8 cellular contexts compared by ENCODE assay signal in the genomic region with DNA sequence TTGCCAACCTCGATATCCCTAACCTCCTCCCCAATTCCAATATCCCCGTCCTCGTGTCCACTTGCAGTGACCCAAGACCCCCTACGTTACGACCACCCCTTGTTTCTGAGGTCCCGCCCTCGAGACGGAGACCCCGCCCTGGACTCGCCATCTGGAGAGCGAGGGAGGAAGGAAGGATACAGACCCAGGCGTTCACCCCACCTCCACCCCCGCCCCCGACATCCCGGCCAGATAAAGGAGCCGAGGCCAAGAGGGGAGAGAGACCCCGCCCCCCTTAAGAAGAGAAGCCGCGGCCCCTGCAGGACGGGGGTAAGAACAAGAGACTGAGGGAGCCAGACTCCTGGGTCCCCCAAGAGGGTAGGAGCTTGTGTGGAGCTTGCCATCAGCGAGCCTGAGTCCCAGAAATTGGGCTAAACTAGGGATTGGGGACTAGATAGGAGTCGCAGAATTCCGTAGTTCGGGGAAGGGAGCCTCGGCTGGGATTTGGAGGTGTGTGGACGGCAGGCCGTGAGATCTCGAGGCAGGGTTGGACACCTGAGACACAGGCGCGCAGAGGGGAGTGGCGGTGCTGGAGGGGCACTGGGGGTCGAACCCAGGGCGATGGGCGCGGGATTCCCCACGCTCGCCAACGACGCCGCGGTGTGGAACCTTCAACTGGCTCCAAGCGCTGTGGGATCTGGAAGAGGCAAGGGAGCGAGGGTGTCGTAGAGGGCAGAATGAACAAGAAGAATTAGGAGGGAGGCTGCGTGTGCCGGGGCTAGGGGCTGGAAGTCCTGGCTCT. TPM values are rescaled to one million over a fixed set of nuclear protein-coding genes. Genes with fewer than 3 reads are reported as not detected.
DNase-seq lines count a peak whose midpoint lies in the region; ATAC-seq, FAIRE-seq and TF ChIP-seq lines count a peak whose summit lies in the region.

A gene with protein sequence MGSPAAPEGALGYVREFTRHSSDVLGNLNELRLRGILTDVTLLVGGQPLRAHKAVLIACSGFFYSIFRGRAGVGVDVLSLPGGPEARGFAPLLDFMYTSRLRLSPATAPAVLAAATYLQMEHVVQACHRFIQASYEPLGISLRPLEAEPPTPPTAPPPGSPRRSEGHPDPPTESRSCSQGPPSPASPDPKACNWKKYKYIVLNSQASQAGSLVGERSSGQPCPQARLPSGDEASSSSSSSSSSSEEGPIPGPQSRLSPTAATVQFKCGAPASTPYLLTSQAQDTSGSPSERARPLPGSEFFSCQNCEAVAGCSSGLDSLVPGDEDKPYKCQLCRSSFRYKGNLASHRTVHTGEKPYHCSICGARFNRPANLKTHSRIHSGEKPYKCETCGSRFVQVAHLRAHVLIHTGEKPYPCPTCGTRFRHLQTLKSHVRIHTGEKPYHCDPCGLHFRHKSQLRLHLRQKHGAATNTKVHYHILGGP (plus strand): TSS at position 260 of the 781 bp plus-strand sequence. CDS start 622 bp downstream, outside the sequence.

- no peaks in the 10 kb centered on the region for H3K9me3 Mint-ChIP-seq in effector memory CD8-positive, alpha-beta T cell

- TF ChIP-seq CTCF in A673 (conservative IDR thresholded peaks at IDR 0.05; ENCODE audit: low read depth, low read length): no peak

- ATAC-seq in effector memory CD8-positive, alpha-beta T cell (replicated peaks): no peak
- no peak for ATAC-seq in HG03457 (IDR thresholded peaks at IDR 0.05; ENCODE audit: unreplicated experiment)

- H3K27ac ChIP-seq in A673 (ENCODE audit: low read depth, low read length, poor library complexity, severe bottlenecking) (peak within 1 kb of the TSS; percentile 35), mucosa of rectum (ENCODE audit: low read depth in 2 of 2, low read length in 2 of 2) (peak within 1 kb of the TSS; percentile 40 to 79)

- H3K27me3 ChIP-seq in A673 (replicated peaks; ENCODE audit: insufficient read depth, low read depth, low read length, poor library complexity) (no peaks in the 10 kb centered on the region), NT2/D1 (ENCODE audit: insufficient read depth, insufficient read length) (peaks cover 16% of the 10 kb centered on the region), mucosa of rectum (ENCODE audit: control insufficient read depth in 2 of 2, insufficient read depth in 2 of 2, low read length in 2 of 2) (no peaks in the 10 kb centered on the region)

- H3K27me3 Mint-ChIP-seq in effector memory CD8-positive, alpha-beta T cell: no peaks in the 10 kb centered on the region

- peaks cover 4% of the 10 kb centered on the region for H3K4me1 ChIP-seq in A673 (ENCODE audit: insufficient read depth, low read length, poor library complexity, severe bottlenecking)
- H3K4me1 ChIP-seq in NT2/D1 (ENCODE audit: insufficient read depth, insufficient read length): peaks cover 2% of the 10 kb centered on the region
- peaks cover 13 to 24% of the 10 kb centered on the region in 2 donors for H3K4me1 ChIP-seq in mucosa of rectum (ENCODE audit: control insufficient read depth in 2 of 2, insufficient read depth in 2 of 2, low read length in 2 of 2)

- peaks cover 35 to 40% of the 10 kb centered on the region in 2 donors for H3K4me1 Mint-ChIP-seq in effector memory CD8-positive, alpha-beta T cell (ENCODE audit: low read depth in 2 of 2)

- no peak for FAIRE-seq in GM19239 (lab: Jason Lieb, UNC)

- H3K9ac ChIP-seq in NT2/D1 (ENCODE audit: insufficient read length, low read depth) (peak within 1 kb of the TSS; percentile 72), mucosa of rectum (ENCODE audit: low read depth in 1 of 2, low read length in 2 of 2) (peak within 1 kb of the TSS; percentile 62 to 63)

- no TSS peak for BruUV-seq in A673 (replicated peaks; lab: Mats Ljungman, UMichigan)

- POLR2A ChIA-PET in A673 (lab: Charles Lee; ENCODE audit: low non-redundant PET): no interaction called here

- CTCF ChIA-PET in A673 (lab: Charles Lee): interaction anchor here (0.6 to 1.0 kb wide), 3 partner anchors 23 to 538 kb away, joined by 3 to 4 read pairs (median 3); no protein-coding TSS in a partner anchor

- intact Hi-C loops in A673 (cut with micrococcal nuclease; ENCODE audit: unreplicated experiment): loop anchor here (5.0 kb wide), 1 partner anchor 111 kb away; no protein-coding TSS in a partner anchor

- peak within 1 kb of the TSS; percentile 72 to 83 for H3K4me3 Mint-ChIP-seq in effector memory CD8-positive, alpha-beta T cell

- no peak for DNase-seq in A673 (ENCODE audit: low spot score)
- no peak for DNase-seq in NT2/D1 (ENCODE audit: low read depth, low spot score)
- DNase-seq in effector memory CD8-positive, alpha-beta T cell: no peak
- no peak for DNase-seq in GM19239 (ENCODE audit: insufficient read length, low spot score)
- no peak for DNase-seq in DMS153 treated with DMSO at 0.1 percent for 48 hours (lab: John Stamatoyannopoulos, UW; ENCODE audit: unreplicated experiment)
- DNase-seq in NCI-H128 (lab: John Stamatoyannopoulos, UW; ENCODE audit: unreplicated experiment): no peak

- H3K27ac Mint-ChIP-seq in effector memory CD8-positive, alpha-beta T cell: peak within 1 kb of the TSS; percentile 89 to 92

- peaks cover 25% of the 10 kb centered on the region for H3K36me3 Mint-ChIP-seq in effector memory CD8-positive, alpha-beta T cell (ENCODE audit: insufficient read depth)

- H3K4me3 ChIP-seq in A673 (ENCODE audit: low read depth, low read length, poor library complexity, severe bottlenecking): peak within 1 kb of the TSS; percentile 21
- peak within 1 kb of the TSS; percentile 30 for H3K4me3 ChIP-seq in NT2/D1 (ENCODE audit: insufficient read length, low read depth)
- peak within 1 kb of the TSS; percentile 60 to 62 for H3K4me3 ChIP-seq in mucosa of rectum (ENCODE audit: low read length in 2 of 2)

- no peaks in the 10 kb centered on the region for H3K9me3 ChIP-seq in A673 (ENCODE audit: low read depth, low read length, poor library complexity, severe bottlenecking)
- no peaks in the 10 kb centered on the region for H3K9me3 ChIP-seq in NT2/D1 (ENCODE audit: insufficient read depth, low read length)
- H3K9me3 ChIP-seq in mucosa of rectum (ENCODE audit: control insufficient read depth in 2 of 2, low read length in 2 of 2): no peaks in the 10 kb centered on the region

- H3K36me3 ChIP-seq in A673 (ENCODE audit: insufficient read depth, low read length, poor library complexity, severe bottlenecking) (no peaks in the 10 kb centered on the region), NT2/D1 (ENCODE audit: insufficient read depth, insufficient read length, low read length) (peaks cover under 1% of the 10 kb centered on the region), mucosa of rectum (ENCODE audit: control insufficient read depth in 2 of 2, insufficient read depth in 2 of 2, low read length in 2 of 2) (no peaks in the 10 kb centered on the region)

RNA-seq across cellular contexts. Expression of the gene that starts here (rescaled TPM):
- total RNA-seq in A673 (2021): 0.44 and 0.58 TPM in 2 replicates
